ENCODE assay signal across 8 cellular contexts in genomic region chr6:30597315-30598144, GRCh38. TPM values are rescaled to one million over a fixed set of nuclear protein-coding genes. Genes with fewer than 3 reads are reported as not detected.
DNase-seq lines count a peak whose midpoint lies in the region; ATAC-seq and TF ChIP-seq lines count a peak whose summit lies in the region.
"Not testable (repeated sequence)": the region's sequence is repeated elsewhere in the genome, so short reads cannot be mapped to it uniquely, and the experiment has no call there.

No MANE protein-coding gene starts in this region.

- H3K9me3 Mint-ChIP-seq in activated naive CD4-positive, alpha-beta T cell treated with anti-CD3 and anti-CD28 coated beads, Interleukin-2, amount 10 ng/mL, durations not matched to agents 7 days and 5 days; nephron: not testable (repeated sequence)

- H3K4me3 ChIP-seq in HAP-1; foreskin fibroblast (ENCODE audit: low read depth in 1 of 2, low read length in 2 of 2): not testable (repeated sequence)

- CTCF ChIA-PET in activated naive CD4-positive, alpha-beta T cell treated with anti-CD3 and anti-CD28 coated beads, Interleukin-2, amount 10 ng/mL, durations not matched to agents 7 days and 5 days (lab: Charles Lee) = interaction anchor here (0.8 to 5.2 kb wide), 30 partner anchors 10 to 147 kb away, joined by 3 to 44 read pairs (median 4); partner anchors contain the start of genes ABCF1, DHX16 and PRR3

- H3K27me3 ChIP-seq in HAP-1 (ENCODE audit: low read depth) = not testable (repeated sequence)

- peaks cover 41% of the 10 kb centered on the region for H3K36me3 ChIP-seq in HAP-1 (replicated peaks)

- peak overlapping the region; percentile 36 for H3K4me3 Mint-ChIP-seq in T-helper 17 cell
- not testable (repeated sequence) for H3K4me3 Mint-ChIP-seq in activated naive CD4-positive, alpha-beta T cell treated with anti-CD3 and anti-CD28 coated beads, Interleukin-2, amount 10 ng/mL, durations not matched to agents 7 days and 5 days; nephron

- H3K9me3 ChIP-seq in HAP-1; T-helper 17 cell (ENCODE audit: control insufficient read depth, low read length, poor library complexity, severe bottlenecking): not testable (repeated sequence)

- H3K27ac Mint-ChIP-seq in T-helper 17 cell (peak overlapping the region; percentile 57), nephron (peak overlapping the region in 2 of 3 experiments; percentile 12 to 32)
- H3K27ac Mint-ChIP-seq in activated naive CD4-positive, alpha-beta T cell treated with anti-CD3 and anti-CD28 coated beads, Interleukin-2, amount 10 ng/mL, durations not matched to agents 7 days and 5 days = peak overlapping the region; percentile 67

- H3K36me3 Mint-ChIP-seq in T-helper 17 cell (ENCODE audit: low read depth) = not testable (repeated sequence)
- peaks cover 33% of the 10 kb centered on the region for H3K36me3 Mint-ChIP-seq in activated naive CD4-positive, alpha-beta T cell treated with anti-CD3 and anti-CD28 coated beads, Interleukin-2, amount 10 ng/mL, durations not matched to agents 7 days and 5 days
- H3K36me3 Mint-ChIP-seq in nephron (ENCODE audit: low read depth) = peaks cover 38% of the 10 kb centered on the region

- DNase-seq in D341Med (ENCODE audit: low spot score) (peak; percentile 79), HAP-1 (ENCODE audit: low spot score in 2 of 2) (peak; percentile 75 to 93), NCI-H2081 treated with DMSO at 0.1 percent for 48 hours (lab: John Stamatoyannopoulos, UW) (peak; percentile 21), T-helper 17 cell (peak; percentile 54 to 80 (median 57)), foreskin fibroblast (peak; percentile 73 to 89)
- DNase-seq in activated naive CD4-positive, alpha-beta T cell treated with anti-CD3 and anti-CD28 coated beads, Interleukin-2, amount 10 ng/mL, durations not matched to agents 7 days and 5 days = peak; percentile 89
- peak; percentile 48 to 68 for DNase-seq in stimulated activated CD8-positive, alpha-beta memory T cell treated with anti-CD3 and anti-CD28 coated beads, Interleukin-4, amount 100 ng/mL, for 4 hours (ENCODE audit: low read depth in 2 of 2, low spot score in 1 of 2)

- H3K4me1 ChIP-seq in HAP-1 = not testable (repeated sequence)

- TF ChIP-seq CTCF in foreskin fibroblast (IDR thresholded peaks at IDR 0.05; ENCODE audit: low read depth, low read length) (peak; percentile 70), nephron (IDR thresholded peaks at IDR 0.05; ENCODE audit: unreplicated experiment in 3 of 3) (peak; percentile 75 to 80 (median 78))

- peaks cover 14% of the 10 kb centered on the region for H3K4me1 Mint-ChIP-seq in T-helper 17 cell
- H3K4me1 Mint-ChIP-seq in activated naive CD4-positive, alpha-beta T cell treated with anti-CD3 and anti-CD28 coated beads, Interleukin-2, amount 10 ng/mL, durations not matched to agents 7 days and 5 days; nephron: not testable (repeated sequence)

- H3K27me3 Mint-ChIP-seq in T-helper 17 cell; activated naive CD4-positive, alpha-beta T cell treated with anti-CD3 and anti-CD28 coated beads, Interleukin-2, amount 10 ng/mL, durations not matched to agents 7 days and 5 days; nephron (ENCODE audit: low read depth): not testable (repeated sequence)

- ATAC-seq in T-helper 17 cell = peak; percentile 86

- in situ Hi-C loops in HAP-1 (cut with MboI; ENCODE audit: low sequenced_read_pairs) = loop anchor here (25.0 kb wide), 1 partner anchor 1040 kb away; no protein-coding TSS in a partner anchor

RNA-seq across cellular contexts. Expression of gene PPP1R10, which starts 19.5 kb away (rescaled TPM):
- 100 to 1,000 TPM; 114 to 123 TPM for total RNA-seq in T-helper 17 cell

RNA-seq across cellular contexts. Expression of gene MRPS18B, which starts 20.1 kb away (rescaled TPM):
- 10 to 100 TPM; 16.3 to 23.2 TPM for total RNA-seq in T-helper 17 cell

RNA-seq across cellular contexts. Expression of gene ABCF1, which starts 26.3 kb away (rescaled TPM):
- total RNA-seq in T-helper 17 cell = 100 to 1,000 TPM in 1 of 2 donors, 10 to 100 TPM in 1; 97.4 to 106 TPM

RNA-seq across cellular contexts. Expression of gene ATAT1, which starts 29.1 kb away (rescaled TPM):
- total RNA-seq in T-helper 17 cell = 1 to 10 TPM; 5.6 to 6.6 TPM

RNA-seq across cellular contexts. Expression of gene PRR3, which starts 40.4 kb away (rescaled TPM):
- total RNA-seq in T-helper 17 cell = 10 to 100 TPM; 11.2 to 13.9 TPM

Comparison
In these comparisons a context has a peak if more than half of its experiments do, and no peak if none do; other contexts are left out.
1. DNase-seq: peak in every context shown above with its lines; median percentile 89 in activated naive CD4-positive, alpha-beta T cell treated with anti-CD3 and anti-CD28 coated beads, Interleukin-2, amount 10 ng/mL, durations not matched to agents 7 days and 5 days; 84 in HAP-1; 81 in foreskin fibroblast; 79 in D341Med; 58 in stimulated activated CD8-positive, alpha-beta memory T cell treated with anti-CD3 and anti-CD28 coated beads, Interleukin-4, amount 100 ng/mL, for 4 hours; 57 in T-helper 17 cell; 21 in NCI-H2081 treated with DMSO at 0.1 percent for 48 hours.